Comparison of ENCODE assay signal across 8 cellular contexts in genomic region chr7:157389951-157390730, GRCh38. TPM values are rescaled to one million over a fixed set of nuclear protein-coding genes. Genes with fewer than 3 reads are reported as not detected.
A peak's percentile ranks its signal among the peaks of the same experiment; 100 is the strongest.
DNase-seq lines count a peak whose midpoint lies in the region; ATAC-seq and TF ChIP-seq lines count a peak whose summit lies in the region.

No MANE protein-coding gene starts in this region.

- DNase-seq in activated CD8-positive, alpha-beta memory T cell treated with anti-CD3 and anti-CD28 coated beads, Interleukin-2, amount 10 ng/mL, durations not matched to agents 7 days and 5 days = peak; percentile 86
- no peak for DNase-seq in activated CD8-positive, alpha-beta memory T cell treated with anti-CD3 and anti-CD28 coated beads for 24 hours
- DNase-seq in activated T-helper 1 cell treated with anti-CD3 and anti-CD28 coated beads, Interleukin-12 subunit alpha, Interleukin-12 subunit beta, Interleukin-2, Interleukin-4 antibody, amounts not matched to agents 30 ng/mL and 10 ng/mL and 1 ng/mL, durations not matched to agents 14 hours and 24 hours and 36 hours (ENCODE audit: low spot score) = peak; percentile 46
- DNase-seq in heart left ventricle = peak in 2 of 5 donors; percentile 32 to 60
- peak in 1 of 2 donors; percentile 27 for DNase-seq in stimulated activated naive CD8-positive, alpha-beta T cell treated with anti-CD3 and anti-CD28 coated beads, Interleukin-15, amount 100 ng/mL, for 72 hours
- no peak for DNase-seq in amygdala (lab: John Stamatoyannopoulos, UW)
- DNase-seq in WERI-Rb-1 = no peak
- DNase-seq in kidney glomerular epithelial cell (lab: John Stamatoyannopoulos, UW) = no peak

- H3K4me3 ChIP-seq in heart left ventricle (peak overlapping the region in 1 of 12 donors; percentile 0), WERI-Rb-1 (ENCODE audit: low read depth, low read length) (no peak overlapping the region)

- CTCF ChIA-PET in activated CD8-positive, alpha-beta memory T cell treated with anti-CD3 and anti-CD28 coated beads, Interleukin-2, amount 10 ng/mL, durations not matched to agents 7 days and 5 days (lab: Charles Lee) = interaction anchor here (0.8 to 4.0 kb wide), 3 partner anchors 14 to 45 kb away, joined by 3 to 26 read pairs (median 3); no protein-coding TSS in a partner anchor

- 35 to 44% (median 39%) methylated on average over 17 to 19 of the region's 19 CpGs for WGBS in heart left ventricle, 4 donors

- H3K27me3 ChIP-seq in heart left ventricle (no peaks in the 10 kb centered on the region), WERI-Rb-1 (ENCODE audit: insufficient read depth, low read depth, severe bottlenecking) (no peaks in the 10 kb centered on the region)

- peaks cover 54% of the 10 kb centered on the region for H3K4me1 Mint-ChIP-seq in activated CD8-positive, alpha-beta memory T cell treated with anti-CD3 and anti-CD28 coated beads, Interleukin-2, amount 10 ng/mL, durations not matched to agents 7 days and 5 days
- H3K4me1 Mint-ChIP-seq in activated T-helper 1 cell treated with anti-CD3 and anti-CD28 coated beads, Interleukin-12 subunit alpha, Interleukin-12 subunit beta, Interleukin-2, Interleukin-4 antibody, amounts not matched to agents 30 ng/mL and 10 ng/mL and 1 ng/mL, durations not matched to agents 14 hours and 24 hours and 36 hours (ENCODE audit: low read depth) = peaks cover 33% of the 10 kb centered on the region
- H3K4me1 Mint-ChIP-seq in stimulated activated naive CD8-positive, alpha-beta T cell treated with anti-CD3 and anti-CD28 coated beads, Interleukin-15, amount 100 ng/mL, for 72 hours = peaks cover 35% of the 10 kb centered on the region

- ATAC-seq in activated CD8-positive, alpha-beta memory T cell treated with anti-CD3 and anti-CD28 coated beads, Interleukin-2, amount 10 ng/mL, durations not matched to agents 7 days and 5 days = peak; percentile 79
- peak in 3 of 4 donors; percentile 45 to 79 (median 47) for ATAC-seq in heart left ventricle
- peak; percentile 81 for ATAC-seq in stimulated activated naive CD8-positive, alpha-beta T cell treated with anti-CD3 and anti-CD28 coated beads, Interleukin-15, amount 100 ng/mL, for 72 hours

- H3K36me3 ChIP-seq in heart left ventricle = peaks cover 0 to 62% (median 37%) of the 10 kb centered on the region in 9 donors
- peaks cover 27% of the 10 kb centered on the region for H3K36me3 ChIP-seq in WERI-Rb-1

- TF ChIP-seq CTCF in heart left ventricle (IDR thresholded peaks at IDR 0.05) (no peak), WERI-Rb-1 (IDR thresholded peaks at IDR 0.05; ENCODE audit: low read depth, low read length) (no peak)

- no peak for TF ChIP-seq POLR2A in heart left ventricle (IDR thresholded peaks at IDR 0.05)

- H3K9me3 ChIP-seq in heart left ventricle (no peaks in the 10 kb centered on the region), WERI-Rb-1 (ENCODE audit: severe bottlenecking) (no peaks in the 10 kb centered on the region)

- peaks cover 33% of the 10 kb centered on the region for H3K36me3 Mint-ChIP-seq in activated CD8-positive, alpha-beta memory T cell treated with anti-CD3 and anti-CD28 coated beads, Interleukin-2, amount 10 ng/mL, durations not matched to agents 7 days and 5 days
- H3K36me3 Mint-ChIP-seq in activated T-helper 1 cell treated with anti-CD3 and anti-CD28 coated beads, Interleukin-12 subunit alpha, Interleukin-12 subunit beta, Interleukin-2, Interleukin-4 antibody, amounts not matched to agents 30 ng/mL and 10 ng/mL and 1 ng/mL, durations not matched to agents 14 hours and 24 hours and 36 hours (ENCODE audit: low read depth) = peaks cover 24% of the 10 kb centered on the region

- H3K27ac ChIP-seq in heart left ventricle = peak overlapping the region in 11 of 12 donors; percentile 9 to 79 (median 58)
- no peak overlapping the region for H3K27ac ChIP-seq in WERI-Rb-1

- peak overlapping the region; percentile 85 for H3K27ac Mint-ChIP-seq in activated CD8-positive, alpha-beta memory T cell treated with anti-CD3 and anti-CD28 coated beads, Interleukin-2, amount 10 ng/mL, durations not matched to agents 7 days and 5 days
- peak overlapping the region; percentile 82 for H3K27ac Mint-ChIP-seq in activated T-helper 1 cell treated with anti-CD3 and anti-CD28 coated beads, Interleukin-12 subunit alpha, Interleukin-12 subunit beta, Interleukin-2, Interleukin-4 antibody, amounts not matched to agents 30 ng/mL and 10 ng/mL and 1 ng/mL, durations not matched to agents 14 hours and 24 hours and 36 hours
- H3K27ac Mint-ChIP-seq in stimulated activated naive CD8-positive, alpha-beta T cell treated with anti-CD3 and anti-CD28 coated beads, Interleukin-15, amount 100 ng/mL, for 72 hours = peak overlapping the region; percentile 15 to 84

- no peaks in the 10 kb centered on the region for H3K27me3 Mint-ChIP-seq in activated CD8-positive, alpha-beta memory T cell treated with anti-CD3 and anti-CD28 coated beads, Interleukin-2, amount 10 ng/mL, durations not matched to agents 7 days and 5 days
- H3K27me3 Mint-ChIP-seq in activated T-helper 1 cell treated with anti-CD3 and anti-CD28 coated beads, Interleukin-12 subunit alpha, Interleukin-12 subunit beta, Interleukin-2, Interleukin-4 antibody, amounts not matched to agents 30 ng/mL and 10 ng/mL and 1 ng/mL, durations not matched to agents 14 hours and 24 hours and 36 hours (ENCODE audit: insufficient read depth) = no peaks in the 10 kb centered on the region
- no peaks in the 10 kb centered on the region for H3K27me3 Mint-ChIP-seq in stimulated activated naive CD8-positive, alpha-beta T cell treated with anti-CD3 and anti-CD28 coated beads, Interleukin-15, amount 100 ng/mL, for 72 hours

- peaks cover 0 to 69% (median 45%) of the 10 kb centered on the region in 12 donors for H3K4me1 ChIP-seq in heart left ventricle

- H3K9me3 Mint-ChIP-seq in activated CD8-positive, alpha-beta memory T cell treated with anti-CD3 and anti-CD28 coated beads, Interleukin-2, amount 10 ng/mL, durations not matched to agents 7 days and 5 days (ENCODE audit: low read depth) = no peaks in the 10 kb centered on the region
- H3K9me3 Mint-ChIP-seq in activated T-helper 1 cell treated with anti-CD3 and anti-CD28 coated beads, Interleukin-12 subunit alpha, Interleukin-12 subunit beta, Interleukin-2, Interleukin-4 antibody, amounts not matched to agents 30 ng/mL and 10 ng/mL and 1 ng/mL, durations not matched to agents 14 hours and 24 hours and 36 hours = no peaks in the 10 kb centered on the region
- no peaks in the 10 kb centered on the region for H3K9me3 Mint-ChIP-seq in stimulated activated naive CD8-positive, alpha-beta T cell treated with anti-CD3 and anti-CD28 coated beads, Interleukin-15, amount 100 ng/mL, for 72 hours

- intact Hi-C loops in activated T-helper 1 cell treated with anti-CD3 and anti-CD28 coated beads, Interleukin-12 subunit alpha, Interleukin-12 subunit beta, Interleukin-2, Interleukin-4 antibody, amounts not matched to agents 30 ng/mL and 10 ng/mL and 1 ng/mL, durations not matched to agents 14 hours and 24 hours and 36 hours (cut with micrococcal nuclease) = no loop called here
- intact Hi-C loops in heart left ventricle (cut with DNase I) = loop anchor here in 5 of 10 donors (2.0 to 10.0 kb wide), 5 partner anchors 48 to 135 kb away; partner anchors contain the start of gene DNAJB6 (in 2 of the 5)

- peak overlapping the region; percentile 45 for H3K4me3 Mint-ChIP-seq in activated CD8-positive, alpha-beta memory T cell treated with anti-CD3 and anti-CD28 coated beads, Interleukin-2, amount 10 ng/mL, durations not matched to agents 7 days and 5 days
- H3K4me3 Mint-ChIP-seq in activated T-helper 1 cell treated with anti-CD3 and anti-CD28 coated beads, Interleukin-12 subunit alpha, Interleukin-12 subunit beta, Interleukin-2, Interleukin-4 antibody, amounts not matched to agents 30 ng/mL and 10 ng/mL and 1 ng/mL, durations not matched to agents 14 hours and 24 hours and 36 hours = peak overlapping the region; percentile 77
- peak overlapping the region; percentile 47 to 71 for H3K4me3 Mint-ChIP-seq in stimulated activated naive CD8-positive, alpha-beta T cell treated with anti-CD3 and anti-CD28 coated beads, Interleukin-15, amount 100 ng/mL, for 72 hours

RNA-seq across cellular contexts. Expression of gene DNAJB6, which starts 53.3 kb away (rescaled TPM):
- total RNA-seq in activated CD8-positive, alpha-beta memory T cell treated with anti-CD3 and anti-CD28 coated beads, Interleukin-2, amount 10 ng/mL, durations not matched to agents 7 days and 5 days = 10 to 100 TPM; 82.0 to 85.6 TPM
- total RNA-seq in activated T-helper 1 cell treated with anti-CD3 and anti-CD28 coated beads, Interleukin-12 subunit alpha, Interleukin-12 subunit beta, Interleukin-2, Interleukin-4 antibody, amounts not matched to agents 30 ng/mL and 10 ng/mL and 1 ng/mL, durations not matched to agents 14 hours and 24 hours and 36 hours = 127 and 137 TPM in 2 replicates
- 100 to 1,000 TPM; 123 to 195 (median 162) TPM for total RNA-seq in heart left ventricle
- polyA plus RNA-seq in heart left ventricle = 100 to 1,000 TPM; 118 to 237 TPM

Comparison
In these comparisons a context has a peak if more than half of its experiments do, and no peak if none do; other contexts are left out.
1. DNase-seq: peak in activated CD8-positive, alpha-beta memory T cell treated with anti-CD3 and anti-CD28 coated beads, Interleukin-2, amount 10 ng/mL, durations not matched to agents 7 days and 5 days (single experiment) and activated T-helper 1 cell treated with anti-CD3 and anti-CD28 coated beads, Interleukin-12 subunit alpha, Interleukin-12 subunit beta, Interleukin-2, Interleukin-4 antibody, amounts not matched to agents 30 ng/mL and 10 ng/mL and 1 ng/mL, durations not matched to agents 14 hours and 24 hours and 36 hours (single experiment); none in activated CD8-positive, alpha-beta memory T cell treated with anti-CD3 and anti-CD28 coated beads for 24 hours (single experiment), amygdala (0 of 56), WERI-Rb-1 (single experiment) and kidney glomerular epithelial cell (single experiment).
2. Peak in every context shown above with its lines, with median percentiles within 50 percentile points of each other: ATAC-seq, H3K27ac Mint-ChIP-seq and H3K4me3 Mint-ChIP-seq.